ENCODE assay signal across 22 cellular contexts in genomic region chr21:36732761-36733160, GRCh38. TPM values are rescaled to one million over a fixed set of nuclear protein-coding genes. Genes with fewer than 3 reads are reported as not detected.
"Had no signal": no experiment of that assay in that cellular context is flagged by ENCODE, and none has a peak within 500 bp of the region (broad histone marks: within the 10 kb centered on the region; RNA-seq: fewer than 3 reads in every experiment).

No MANE protein-coding gene starts in this region.

- H3K4me3 ChIP-seq: hepatocyte, lung, tibial artery, upper lobe of left lung, uterus had no signal

- H3K4me1 Mint-ChIP-seq: naive thymus-derived CD4-positive, alpha-beta T cell had no signal

- DNase-seq: effector memory CD8-positive, alpha-beta T cell; erythroblast; foreskin keratinocyte; kidney; left cardiac atrium; left ventricle myocardium superior; mesenchymal stem cell; naive thymus-derived CD4-positive, alpha-beta T cell; nephron progenitor cell; stimulated activated CD4-positive, alpha-beta T cell treated with anti-CD3 and anti-CD28 coated beads, Interleukin-2, amount 100 ng/mL, for 24 hours; stimulated activated CD4-positive, alpha-beta T cell treated with anti-CD3 and anti-CD28 coated beads, Interleukin-4, amount 100 ng/mL, for 4 hours; stimulated activated naive CD4-positive, alpha-beta T cell; uterus had no signal

- H3K9me3 ChIP-seq: neutrophil, uterus had no signal

- H3K36me3 ChIP-seq: neutrophil, tibial artery, upper lobe of left lung, uterus had no signal

- H3K27ac ChIP-seq: foreskin keratinocyte, hepatocyte, neutrophil, tibial artery, upper lobe of left lung, uterus had no signal

- H3K27me3 ChIP-seq: hepatocyte, upper lobe of left lung, uterus had no signal

- H3K9me3 Mint-ChIP-seq: effector memory CD8-positive, alpha-beta T cell had no signal

- H3K4me1 ChIP-seq: foreskin keratinocyte, tibial artery, uterus had no signal

- H3K27ac Mint-ChIP-seq: effector memory CD8-positive, alpha-beta T cell; naive thymus-derived CD4-positive, alpha-beta T cell; nephron progenitor cell had no signal

- ATAC-seq: effector memory CD8-positive, alpha-beta T cell; foreskin keratinocyte; left cardiac atrium; left ventricle myocardium superior; naive thymus-derived CD4-positive, alpha-beta T cell; sciatic nerve had no signal

- H3K4me3 Mint-ChIP-seq: effector memory CD8-positive, alpha-beta T cell; naive thymus-derived CD4-positive, alpha-beta T cell; nephron progenitor cell had no signal

RNA-seq across cellular contexts. Expression of gene SIM2, which starts 33.8 kb away (rescaled TPM):
- total RNA-seq: endothelial cell of umbilical vein, foreskin keratinocyte, left cardiac atrium, left ventricle myocardium superior, lung, mononuclear cell, sciatic nerve, temporal lobe had no signal
- polyA plus RNA-seq: endothelial cell of umbilical vein; foreskin keratinocyte; lung; naive thymus-derived CD4-positive, alpha-beta T cell had no signal
